21 cellular contexts compared by ENCODE assay signal in the genomic region with DNA sequence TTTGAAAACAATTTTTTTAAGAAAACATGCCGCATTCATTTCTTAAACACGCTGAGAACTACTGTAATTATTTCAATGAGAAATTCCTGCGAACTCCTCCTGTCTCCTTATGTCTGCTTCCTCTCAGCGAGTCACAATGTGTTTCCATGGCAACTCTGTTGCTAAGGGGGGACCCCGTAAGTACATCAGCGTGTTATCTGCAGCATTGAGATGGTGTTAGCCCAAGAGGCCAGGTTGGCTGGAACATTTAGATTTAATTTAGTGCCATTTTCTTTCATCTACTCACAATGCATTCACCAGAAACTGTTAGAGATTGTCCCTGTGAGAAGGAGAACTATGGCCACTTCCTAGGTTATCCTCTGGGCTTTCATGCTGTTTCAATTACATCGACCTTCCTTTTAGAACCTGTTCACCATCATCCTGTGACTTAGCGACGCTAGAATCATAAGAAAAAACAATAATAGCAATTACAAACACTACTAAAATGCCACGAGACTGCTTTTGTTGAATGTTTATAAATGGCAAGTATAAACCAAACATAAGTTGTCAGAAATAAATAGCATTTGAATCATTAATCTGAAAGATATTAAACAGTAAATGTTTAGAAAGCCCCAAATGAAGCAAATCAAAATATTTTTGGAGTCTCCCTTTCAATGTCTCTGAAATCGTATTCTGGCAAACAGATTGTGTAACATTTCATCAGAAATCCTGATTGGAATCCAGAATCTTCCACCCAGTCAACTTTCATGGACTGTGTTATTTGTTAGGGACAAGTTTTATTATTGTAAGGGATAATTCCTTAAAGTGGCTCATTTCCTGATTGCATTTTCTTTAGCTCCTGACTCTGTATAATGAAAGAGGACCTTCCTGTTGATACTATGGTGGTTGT. TPM values are rescaled to one million over a fixed set of nuclear protein-coding genes. Genes with fewer than 3 reads are reported as not detected.
A peak's percentile ranks its signal among the peaks of the same experiment; 100 is the strongest.
DNase-seq lines count a peak whose midpoint lies in the region; ATAC-seq and TF ChIP-seq lines count a peak whose summit lies in the region.
"Had no signal": no experiment of that assay in that cellular context is flagged by ENCODE, and none has a peak within 500 bp of the region (broad histone marks: within the 10 kb centered on the region; RNA-seq: fewer than 3 reads in every experiment).

No MANE protein-coding gene starts in this region.

- intact Hi-C loops in vagina (cut with DNase I) = no loop called here

- DNase-seq in NCI-H2171 treated with DMSO at 0.1 percent for 48 hours (lab: John Stamatoyannopoulos, UW) (peak; percentile 5), NCI-H2171 (lab: John Stamatoyannopoulos, UW) (no peak), astrocyte of the hippocampus (ENCODE audit: low read depth, low spot score) (peak; percentile 28), inferior parietal cortex (ENCODE audit: extremely low spot score) (peak; percentile 36), vagina (ENCODE audit: extremely low spot score in 2 of 2) (no peak), HCEC 1CT (no peak), NCI-H1436 (lab: John Stamatoyannopoulos, UW) (no peak)
- DNase-seq: activated B cell treated with CpG ODN at 0.5 μM for 24 hours; activated naive CD8-positive, alpha-beta T cell treated with anti-CD3 and anti-CD28 coated beads, Interleukin-2, amount 10 ng/mL, durations not matched to agents 7 days and 5 days; dorsolateral prefrontal cortex; GOT3; heart left ventricle; MG63; NCI-H1930; Right ventricle myocardium superior; spleen; T-helper 17 cell had no signal

- peak overlapping the region; percentile 42 for H3K27ac ChIP-seq in vagina
- H3K27ac ChIP-seq: C4-2B, heart left ventricle, spleen had no signal

- no peaks in the 10 kb centered on the region for H3K9me3 ChIP-seq in vagina
- H3K9me3 ChIP-seq: heart left ventricle, MG63, spleen had no signal

- TF ChIP-seq POLR2A in vagina (IDR thresholded peaks at IDR 0.05) = no peak

- ATAC-seq in GM18517 (IDR thresholded peaks at IDR 0.05; ENCODE audit: unreplicated experiment) = no peak
- ATAC-seq: esophagus mucosa, heart left ventricle, HepG2, T-helper 17 cell had no signal

- H3K27me3 ChIP-seq in vagina = no peaks in the 10 kb centered on the region
- H3K27me3 ChIP-seq: dorsolateral prefrontal cortex, heart left ventricle, MG63, spleen had no signal

- H3K4me1 ChIP-seq in vagina = peaks cover 6% of the 10 kb centered on the region
- H3K4me1 ChIP-seq: heart left ventricle, spleen had no signal

- no peak for TF ChIP-seq CTCF in vagina (IDR thresholded peaks at IDR 0.05)

- H3K36me3 ChIP-seq in vagina = no peaks in the 10 kb centered on the region
- H3K36me3 ChIP-seq: heart left ventricle, MG63, spleen had no signal

- no peak overlapping the region for H3K4me3 ChIP-seq in vagina
- H3K4me3 ChIP-seq: heart left ventricle, MG63, spleen had no signal

RNA-seq across cellular contexts. Expression of a gene that starts 39.7 kb away (rescaled TPM):
- total RNA-seq in vagina = 6.1 TPM
- total RNA-seq: activated B cell treated with CpG ODN at 0.5 μM for 24 hours; activated naive CD8-positive, alpha-beta T cell treated with anti-CD3 and anti-CD28 coated beads, Interleukin-2, amount 10 ng/mL, durations not matched to agents 7 days and 5 days; T-helper 17 cell had no signal

Comparison
In these comparisons a context has a peak if more than half of its experiments do, and no peak if none do; other contexts are left out.
1. DNase-seq: peak in NCI-H2171 treated with DMSO at 0.1 percent for 48 hours (single experiment), astrocyte of the hippocampus (single experiment) and inferior parietal cortex (single experiment); none in NCI-H2171 (single experiment), vagina (0 of 2), HCEC 1CT (single experiment) and NCI-H1436 (single experiment).